20 cellular contexts compared by ENCODE assay signal in the genomic region with DNA sequence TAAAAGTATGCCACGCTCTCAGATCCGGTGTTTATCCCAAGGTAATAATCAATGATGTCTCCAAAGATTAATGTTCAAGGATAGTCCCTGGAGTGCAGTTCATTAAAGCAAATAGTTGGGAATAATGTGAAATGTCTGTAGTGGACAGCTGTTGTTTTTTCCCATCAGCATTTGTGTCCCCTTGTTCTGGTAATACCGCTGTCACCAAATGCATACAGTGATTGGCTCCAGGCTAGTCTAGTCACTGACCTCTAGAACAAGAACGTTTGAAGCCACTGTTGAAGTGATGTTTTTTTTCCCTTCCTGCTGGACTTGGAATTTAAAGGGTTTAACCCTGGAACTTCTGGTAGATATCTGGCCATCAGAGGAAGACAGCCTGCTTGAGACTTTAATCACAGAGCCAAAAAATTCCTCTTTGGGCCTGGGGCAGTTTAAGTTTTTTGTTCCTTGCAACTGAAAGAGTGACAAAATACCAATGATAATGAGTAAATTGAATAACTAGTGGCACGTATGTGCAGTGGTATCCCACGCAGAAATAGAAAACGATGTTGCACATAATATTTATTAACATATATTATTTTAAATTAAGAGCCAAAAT. TPM values are rescaled to one million over a fixed set of nuclear protein-coding genes. Genes with fewer than 3 reads are reported as not detected.
"Had no signal": no experiment of that assay in that cellular context is flagged by ENCODE, and none has a peak within 500 bp of the region (broad histone marks: within the 10 kb centered on the region; RNA-seq: fewer than 3 reads in every experiment).

No MANE protein-coding gene starts in this region.

- H3K27me3 ChIP-seq: foreskin keratinocyte, left lung, sigmoid colon, stomach, transverse colon had no signal

- H3K27ac ChIP-seq: foreskin keratinocyte, left lung, lower lobe of right lung, sigmoid colon, stomach, thoracic aorta, transverse colon had no signal

- ATAC-seq: foreskin keratinocyte, left lung, lower lobe of right lung had no signal

- FAIRE-seq: small intestine, urothelium cell line had no signal

- DNase-seq: dermis blood vessel endothelial cell; erythroblast; foreskin keratinocyte; head of caudate nucleus; hippocampal formation; kidney glomerular epithelial cell; left lung; lower lobe of right lung; naive B cell; sigmoid colon; small intestine; stimulated activated CD4-positive, alpha-beta T cell treated with anti-CD3 and anti-CD28 coated beads, Interleukin-12 subunit alpha, Interleukin-12 subunit beta, amount 100 ng/mL, for 4 hours; stimulated activated naive CD4-positive, alpha-beta T cell; stomach; substantia nigra; transverse colon had no signal

- H3K4me3 ChIP-seq: left lung, lower lobe of right lung, sigmoid colon, stomach, thoracic aorta, transverse colon had no signal

- H3K27ac Mint-ChIP-seq: memory B cell had no signal

- H3K9me3 Mint-ChIP-seq: memory B cell, naive B cell, nephron had no signal

- H3K4me3 Mint-ChIP-seq: memory B cell, naive B cell, nephron had no signal

- H3K9me3 ChIP-seq: left lung, lower lobe of right lung, sigmoid colon, stomach, thoracic aorta, transverse colon had no signal

- H3K4me1 Mint-ChIP-seq: memory B cell, naive B cell, nephron had no signal

- H3K4me1 ChIP-seq: foreskin keratinocyte, sigmoid colon, transverse colon had no signal

- H3K27me3 Mint-ChIP-seq: memory B cell, naive B cell had no signal

RNA-seq across cellular contexts. Expression of a gene that starts 37.8 kb away (rescaled TPM):
- total RNA-seq: dermis blood vessel endothelial cell had no signal
- polyA plus RNA-seq: foreskin keratinocyte had no signal
